ENCODE assay signal across 8 cellular contexts in the genomic region with DNA sequence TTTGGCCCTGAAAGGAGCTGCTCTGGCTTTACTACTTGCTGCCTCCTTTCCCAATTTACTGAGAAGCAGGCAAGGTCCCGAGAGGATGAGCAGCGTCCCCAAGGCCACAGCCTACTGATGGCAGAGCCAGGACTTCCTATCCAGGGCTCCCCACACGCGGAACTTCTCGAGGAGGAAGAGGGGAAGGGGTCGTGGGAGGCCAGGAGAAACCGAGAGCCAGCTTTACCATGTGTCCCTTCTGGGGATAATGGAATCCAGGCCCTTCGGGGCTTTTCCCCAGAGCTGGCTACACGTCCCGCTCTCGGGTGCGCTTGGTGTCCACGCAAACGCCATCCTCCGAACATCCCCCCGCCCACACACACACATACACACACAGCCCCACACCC. TPM values are rescaled to one million over a fixed set of nuclear protein-coding genes. Genes with fewer than 3 reads are reported as not detected.
DNase-seq lines count a peak whose midpoint lies in the region; ATAC-seq, FAIRE-seq and TF ChIP-seq lines count a peak whose summit lies in the region.

No MANE protein-coding gene starts in this region.

- BruUV-seq in endothelial cell of umbilical vein (replicated peaks; lab: Mats Ljungman, UMichigan): TSS peak; percentile 4

- H3K9ac ChIP-seq in endothelial cell of umbilical vein (replicated peaks; ENCODE audit: extremely low read depth, insufficient read depth, low read length): peak overlapping the region; percentile 100
- peak overlapping the region; percentile 99 for H3K9ac ChIP-seq in neuronal stem cell (ENCODE audit: low read depth, low read length, poor library complexity)

- H2AFZ ChIP-seq in endothelial cell of umbilical vein (ENCODE audit: low read depth, low read length) (no peak overlapping the region), neuronal stem cell (ENCODE audit: low read length) (peak overlapping the region; percentile 93)

- H2BK5ac ChIP-seq in neuronal stem cell (ENCODE audit: low read length): no peak overlapping the region

- H3K27ac Mint-ChIP-seq in CD4-positive, alpha-beta memory T cell: no peak overlapping the region

- peak overlapping the region; percentile 52 to 75 (median 72) for H3K4me3 Mint-ChIP-seq in CD4-positive, alpha-beta memory T cell

- peak overlapping the region; percentile 88 for H3K4me2 ChIP-seq in endothelial cell of umbilical vein (ENCODE audit: insufficient read depth, low read length)
- peak overlapping the region; percentile 97 for H3K4me2 ChIP-seq in neuronal stem cell (ENCODE audit: insufficient read depth, low read length, poor library complexity, severe bottlenecking)

- no peak overlapping the region for H4K91ac ChIP-seq in neuronal stem cell (ENCODE audit: low read depth, low read length, poor library complexity)

- peak overlapping the region; percentile 94 for H3K4ac ChIP-seq in neuronal stem cell (ENCODE audit: low read length)

- peaks cover 12% of the 10 kb centered on the region for H3K4me1 ChIP-seq in CD4-positive, alpha-beta memory T cell (ENCODE audit: insufficient read depth, low read length)
- H3K4me1 ChIP-seq in Peyer's patch: peaks cover 0 to 11% (median 6%) of the 10 kb centered on the region in 4 donors
- peaks cover 61% of the 10 kb centered on the region for H3K4me1 ChIP-seq in endothelial cell of umbilical vein (ENCODE audit: control insufficient read depth, extremely low read depth, insufficient read depth, low read length)
- peaks cover 8 to 10% of the 10 kb centered on the region in 2 donors for H3K4me1 ChIP-seq in neuronal stem cell (ENCODE audit: control insufficient read depth in 2 of 2, insufficient read depth in 1 of 2, low read depth in 1 of 2, low read length in 2 of 2)

- peak overlapping the region; percentile 10 for H2BK120ac ChIP-seq in neuronal stem cell (ENCODE audit: low read depth, low read length)

- no peaks in the 10 kb centered on the region for H3K36me3 Mint-ChIP-seq in CD4-positive, alpha-beta memory T cell

- peak overlapping the region; percentile 92 for H2BK15ac ChIP-seq in neuronal stem cell (ENCODE audit: low read length)

- H4K20me1 ChIP-seq in endothelial cell of umbilical vein (replicated peaks; ENCODE audit: control insufficient read depth, extremely low read depth, insufficient read depth, low read length): no peaks in the 10 kb centered on the region

- peaks cover 70% of the 10 kb centered on the region for H3K79me2 ChIP-seq in endothelial cell of umbilical vein (ENCODE audit: control insufficient read depth, insufficient read depth, low read length)

- no peak for DNase-seq in CD4-positive, alpha-beta memory T cell
- DNase-seq in Peyer's patch (no peak), endothelial cell of umbilical vein (ENCODE audit: low read depth, low spot score) (no peak), neuronal stem cell (ENCODE audit: low spot score) (no peak), KG1 (lab: John Stamatoyannopoulos, UW) (no peak)
- no peak for DNase-seq in activated effector memory CD4-positive, alpha-beta T cell treated with anti-CD3 and anti-CD28 coated beads, Interleukin-2, amount 50 U/mL, for 16 hours

- CTCF ChIA-PET in CD4-positive, alpha-beta memory T cell (lab: Charles Lee; ENCODE audit: partially characterized antibody): no interaction called here
- CTCF ChIA-PET in endothelial cell of umbilical vein (lab: Charles Lee): interaction anchor here (0.7 to 1.5 kb wide), 9 partner anchors 9 to 278 kb away, joined by 3 to 10 read pairs (median 4); a partner anchor contains a TSS

- no peak for FAIRE-seq in endothelial cell of umbilical vein (lab: Jason Lieb, UNC)

- H3K4me3 ChIP-seq in CD4-positive, alpha-beta memory T cell (ENCODE audit: low read length in 2 of 2): no peak overlapping the region
- H3K4me3 ChIP-seq in Peyer's patch: peak overlapping the region; percentile 46 to 76 (median 54)
- H3K4me3 ChIP-seq in endothelial cell of umbilical vein (replicated peaks in 1 of 3; ENCODE audit: insufficient read depth in 1 of 3, low read depth in 1 of 3, low read length in 3 of 3): peak overlapping the region; percentile 67 to 85 (median 80)
- peak overlapping the region; percentile 61 to 81 for H3K4me3 ChIP-seq in neuronal stem cell (ENCODE audit: low read length in 2 of 2)

- no peak overlapping the region for H4K8ac ChIP-seq in neuronal stem cell (ENCODE audit: low read depth, low read length)

- no peak overlapping the region for H3K27ac ChIP-seq in CD4-positive, alpha-beta memory T cell (ENCODE audit: low read depth, low read length)
- H3K27ac ChIP-seq in Peyer's patch: peak overlapping the region; percentile 72 to 98 (median 86)
- H3K27ac ChIP-seq in endothelial cell of umbilical vein (ENCODE audit: insufficient read depth, low read depth, low read length): peak overlapping the region; percentile 98
- H3K27ac ChIP-seq in neuronal stem cell (replicated peaks; ENCODE audit: low read length): no peak overlapping the region

- H3K9me3 Mint-ChIP-seq in CD4-positive, alpha-beta memory T cell: peaks cover 0 to 2% (median 0%) of the 10 kb centered on the region in 8 donors

- H3K4me1 Mint-ChIP-seq in CD4-positive, alpha-beta memory T cell: peaks cover 16 to 30% (median 22%) of the 10 kb centered on the region in 4 donors

- dilution Hi-C loops in endothelial cell of umbilical vein (cut with MboI; ENCODE audit: extremely low pct_ligation_motif_present, low sequenced_read_pairs): no loop called here

- H3K27me3 Mint-ChIP-seq in CD4-positive, alpha-beta memory T cell: peaks cover 54 to 57% of the 10 kb centered on the region in 2 donors

- peak overlapping the region; percentile 99 for H3K18ac ChIP-seq in neuronal stem cell (ENCODE audit: low read length)

- intact Hi-C loops in CD4-positive, alpha-beta memory T cell (cut with micrococcal nuclease): no loop called here
- intact Hi-C loops in endothelial cell of umbilical vein (cut with micrococcal nuclease): loop anchor here (2.0 kb wide), 1 partner anchor 157 kb away; no protein-coding TSS in a partner anchor

- H2AK5ac ChIP-seq in neuronal stem cell (ENCODE audit: low read depth, low read length): peak overlapping the region; percentile 60

- TF ChIP-seq CTCF in Peyer's patch (IDR thresholded peaks at IDR 0.05): no peak
- no peak for TF ChIP-seq CTCF in endothelial cell of umbilical vein (IDR thresholded peaks at IDR 0.05; ENCODE audit: extremely low read depth in 1 of 2, insufficient read depth in 1 of 2, low read depth in 1 of 2, low read length in 2 of 2)

- H3K27me3 ChIP-seq in CD4-positive, alpha-beta memory T cell (ENCODE audit: insufficient read depth, low read length): peaks cover 19% of the 10 kb centered on the region
- H3K27me3 ChIP-seq in Peyer's patch: no peaks in the 10 kb centered on the region
- no peaks in the 10 kb centered on the region for H3K27me3 ChIP-seq in endothelial cell of umbilical vein (ENCODE audit: control insufficient read depth in 2 of 2, insufficient read depth in 2 of 2, low read length in 2 of 2)
- peaks cover 0 to 4% (median 0%) of the 10 kb centered on the region in 3 experiments for H3K27me3 ChIP-seq in neuronal stem cell (ENCODE audit: control insufficient read depth in 3 of 3, insufficient read depth in 3 of 3, low read depth in 1 of 3, low read length in 3 of 3)

- H3K9me3 ChIP-seq in CD4-positive, alpha-beta memory T cell (ENCODE audit: control insufficient read depth in 1 of 2, low read length in 2 of 2): no peaks in the 10 kb centered on the region
- H3K9me3 ChIP-seq in Peyer's patch: no peaks in the 10 kb centered on the region
- H3K9me3 ChIP-seq in endothelial cell of umbilical vein (replicated peaks; ENCODE audit: control insufficient read depth, insufficient read depth, low read length): no peaks in the 10 kb centered on the region
- H3K9me3 ChIP-seq in neuronal stem cell (replicated peaks in 1 of 2; ENCODE audit: control insufficient read depth in 2 of 2, insufficient read depth in 1 of 2, low read depth in 1 of 2, low read length in 2 of 2): no peaks in the 10 kb centered on the region

- no peaks in the 10 kb centered on the region for H3K79me1 ChIP-seq in neuronal stem cell (ENCODE audit: low read depth, low read length)

- peak overlapping the region; percentile 42 for H2BK12ac ChIP-seq in neuronal stem cell (ENCODE audit: low read length)

- POLR2A ChIA-PET in CD4-positive, alpha-beta memory T cell (lab: Charles Lee; ENCODE audit: partially characterized antibody): no interaction called here
- POLR2A ChIA-PET in endothelial cell of umbilical vein (lab: Charles Lee): interaction anchor here (0.7 to 6.1 kb wide), 9 partner anchors 8 to 267 kb away, joined by 3 to 41 read pairs (median 5); a partner anchor contains a TSS

- TF ChIP-seq POLR2A in Peyer's patch (IDR thresholded peaks at IDR 0.05) (no peak), endothelial cell of umbilical vein (IDR thresholded peaks at IDR 0.05; ENCODE audit: low read depth, low read length) (peak; percentile 64)

- peak overlapping the region; percentile 80 for H3K23ac ChIP-seq in neuronal stem cell (ENCODE audit: low read depth, low read length, poor library complexity)

- no peaks in the 10 kb centered on the region for H3K9me1 ChIP-seq in endothelial cell of umbilical vein (replicated peaks; ENCODE audit: control insufficient read depth, extremely low read depth, insufficient read depth, low read length)

- no peaks in the 10 kb centered on the region for H3K36me3 ChIP-seq in CD4-positive, alpha-beta memory T cell (ENCODE audit: insufficient read depth, low read length)
- H3K36me3 ChIP-seq in Peyer's patch (no peaks in the 10 kb centered on the region), endothelial cell of umbilical vein (ENCODE audit: control insufficient read depth in 2 of 2, extremely low read depth in 1 of 2, insufficient read depth in 2 of 2, low read length in 2 of 2) (peaks cover 0 to under 1% of the 10 kb centered on the region in 2 experiments), neuronal stem cell (replicated peaks in 1 of 2; ENCODE audit: control insufficient read depth in 2 of 2, insufficient read depth in 2 of 2, low read length in 2 of 2) (no peaks in the 10 kb centered on the region)

- no CpG with 5 or more reads among the region's 16 CpGs for WGBS in neuronal stem cell (ENCODE audit: extremely low coverage in 2 of 2, insufficient read length in 2 of 2, insufficient replicate concordance in 1 of 2), 2 donors

- peak overlapping the region; percentile 99 for H3K14ac ChIP-seq in neuronal stem cell (ENCODE audit: low read length)

- ATAC-seq in GM18868 (IDR thresholded peaks at IDR 0.05; ENCODE audit: unreplicated experiment): no peak
- no peak for ATAC-seq in HG03521 (IDR thresholded peaks at IDR 0.05; ENCODE audit: unreplicated experiment)

RNA-seq across cellular contexts. Expression of a gene that starts 4.3 kb away (rescaled TPM):
- total RNA-seq in CD4-positive, alpha-beta memory T cell: not detected
- not detected for polyA plus RNA-seq in CD4-positive, alpha-beta memory T cell
- 100 to 1,000 TPM in 1 of 4 donors, 10 to 100 TPM in 1, 1 to 10 TPM in 2; 1.8 to 427 (median 13.4) TPM for total RNA-seq in Peyer's patch
- 899 and 1,036 TPM in 2 replicates for total RNA-seq in endothelial cell of umbilical vein
- polyA plus RNA-seq in endothelial cell of umbilical vein: 462 and 516 TPM in 2 replicates
- polyA plus RNA-seq in endothelial cell of umbilical vein (2011; cell fraction: cytosol; rRNA removed): 1,025 and 1,084 TPM in 2 replicates
- polyA plus RNA-seq in endothelial cell of umbilical vein (2011; cell fraction: nucleus; rRNA removed): 1,068 and 1,375 TPM in 2 replicates
- 928 and 992 TPM in 2 replicates for polyA plus RNA-seq in endothelial cell of umbilical vein (2012)
- 488 and 545 TPM in 2 replicates for polyA minus RNA-seq in endothelial cell of umbilical vein
- 28.7 TPM for polyA minus RNA-seq in endothelial cell of umbilical vein (2011; cell fraction: cytosol; rRNA and poly(A)+ RNA removed)
- 275 and 431 TPM in 2 replicates for polyA minus RNA-seq in endothelial cell of umbilical vein (2011; cell fraction: nucleus; rRNA and poly(A)+ RNA removed)
- 66.8 TPM for polyA plus RNA-seq in neuronal stem cell (2013, experiment 1 of 2)
- 66.8 TPM for polyA plus RNA-seq in neuronal stem cell (2013, experiment 2 of 2)

Comparison
In these comparisons a context has a peak if more than half of its experiments do, and no peak if none do; other contexts are left out.
1. H3K27ac ChIP-seq: peak in Peyer's patch (4 of 4) and endothelial cell of umbilical vein (single experiment); none in CD4-positive, alpha-beta memory T cell (single experiment) and neuronal stem cell (single experiment).
2. H3K4me3 ChIP-seq: peak in Peyer's patch (4 of 4), endothelial cell of umbilical vein (3 of 3) and neuronal stem cell (2 of 2); none in CD4-positive, alpha-beta memory T cell (0 of 2).